8 cellular contexts compared by ENCODE assay signal in the genomic region with DNA sequence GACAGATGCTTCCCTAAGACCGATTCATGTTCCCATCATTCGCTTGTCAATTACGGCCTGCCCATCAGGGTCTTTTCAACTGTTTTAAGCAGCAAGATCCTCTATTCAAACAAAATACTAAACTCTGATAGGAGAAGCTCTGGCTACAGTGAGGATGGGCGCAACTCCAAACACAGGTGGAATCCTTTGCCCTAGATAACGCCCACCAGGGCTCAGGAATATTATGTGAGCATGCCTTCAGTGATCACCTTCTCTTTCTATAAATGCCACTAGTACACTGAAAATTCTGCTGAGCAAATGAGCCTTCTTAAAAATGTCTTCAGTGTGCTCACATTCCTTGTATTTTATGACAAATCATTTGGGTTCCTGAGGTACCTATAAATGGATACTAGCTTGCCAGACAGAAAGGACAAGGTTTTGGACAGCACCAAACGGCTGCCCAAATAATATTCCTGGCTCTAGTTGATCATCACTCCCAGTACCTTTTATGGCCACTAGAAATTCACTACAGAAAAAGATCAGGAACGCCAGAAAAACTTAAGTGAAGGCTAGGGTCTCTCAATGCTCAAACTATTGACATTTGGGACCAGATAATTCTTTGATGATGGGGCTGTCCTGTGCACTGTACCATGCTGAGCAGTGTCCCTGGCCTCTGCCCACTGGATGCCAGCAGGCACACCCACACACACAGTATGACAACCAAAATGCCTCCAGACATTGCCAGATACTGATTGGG. TPM values are rescaled to one million over a fixed set of nuclear protein-coding genes. Genes with fewer than 3 reads are reported as not detected.
A peak's percentile ranks its signal among the peaks of the same experiment; 100 is the strongest.
DNase-seq lines count a peak whose midpoint lies in the region; ATAC-seq lines count a peak whose summit lies in the region.

No MANE protein-coding gene starts in this region.

- POLR2A ChIA-PET in activated CD4-positive, alpha-beta T cell treated with anti-CD3 and anti-CD28 coated beads for 36 hours (lab: Charles Lee): interaction anchor here (1.3 kb wide), 1 partner anchor 11 kb away, joined by 3 read pairs; no protein-coding TSS in a partner anchor
- POLR2A ChIA-PET in activated CD8-positive, alpha-beta T cell treated with anti-CD3 and anti-CD28 coated beads, Interleukin-2, amount 10 ng/mL, durations not matched to agents 7 days and 5 days (lab: Charles Lee): interaction anchor here (0.8 to 4.6 kb wide), 12 partner anchors 8 to 336 kb away, joined by 3 to 56 read pairs (median 4); a partner anchor contains a TSS

- no peaks in the 10 kb centered on the region for H3K9me3 Mint-ChIP-seq in activated CD4-positive, alpha-beta T cell treated with anti-CD3 and anti-CD28 coated beads for 36 hours (ENCODE audit: low read depth)
- H3K9me3 Mint-ChIP-seq in activated CD8-positive, alpha-beta T cell treated with anti-CD3 and anti-CD28 coated beads, Interleukin-2, amount 10 ng/mL, durations not matched to agents 7 days and 5 days (ENCODE audit: insufficient read depth): no peaks in the 10 kb centered on the region
- no peaks in the 10 kb centered on the region for H3K9me3 Mint-ChIP-seq in immature natural killer cell

- peak overlapping the region; percentile 70 for H3K4me3 Mint-ChIP-seq in activated CD4-positive, alpha-beta T cell treated with anti-CD3 and anti-CD28 coated beads for 36 hours
- H3K4me3 Mint-ChIP-seq in activated CD8-positive, alpha-beta T cell treated with anti-CD3 and anti-CD28 coated beads, Interleukin-2, amount 10 ng/mL, durations not matched to agents 7 days and 5 days: peak overlapping the region; percentile 80
- H3K4me3 Mint-ChIP-seq in immature natural killer cell: peak overlapping the region; percentile 57 to 96 (median 70)

- peaks cover 90% of the 10 kb centered on the region for H3K4me1 Mint-ChIP-seq in activated CD4-positive, alpha-beta T cell treated with anti-CD3 and anti-CD28 coated beads for 36 hours
- peaks cover 87% of the 10 kb centered on the region for H3K4me1 Mint-ChIP-seq in activated CD8-positive, alpha-beta T cell treated with anti-CD3 and anti-CD28 coated beads, Interleukin-2, amount 10 ng/mL, durations not matched to agents 7 days and 5 days (ENCODE audit: low read depth)
- peaks cover 71 to 100% of the 10 kb centered on the region in 2 donors for H3K4me1 Mint-ChIP-seq in immature natural killer cell

- DNase-seq in activated CD4-positive, alpha-beta T cell treated with anti-CD3 and anti-CD28 coated beads for 36 hours: no peak
- no peak for DNase-seq in activated CD4-positive, alpha-beta T cell treated with anti-CD3 and anti-CD28 coated beads, Interleukin-2, amount 50 U/mL, for 1 hour
- no peak for DNase-seq in activated CD8-positive, alpha-beta T cell treated with anti-CD3 and anti-CD28 coated beads, Interleukin-2, amount 10 ng/mL, durations not matched to agents 7 days and 5 days
- DNase-seq in immature natural killer cell (no peak), substantia nigra (lab: John Stamatoyannopoulos, UW) (no peak), hippocampal formation (lab: John Stamatoyannopoulos, UW) (no peak)
- DNase-seq in stimulated activated CD4-positive, alpha-beta T cell treated with anti-CD3 and anti-CD28 coated beads, Interleukin-2, amount 100 ng/mL, for 48 hours: no peak

- H3K36me3 Mint-ChIP-seq in activated CD4-positive, alpha-beta T cell treated with anti-CD3 and anti-CD28 coated beads for 36 hours (ENCODE audit: low read depth): peaks cover 72% of the 10 kb centered on the region
- peaks cover 90% of the 10 kb centered on the region for H3K36me3 Mint-ChIP-seq in activated CD8-positive, alpha-beta T cell treated with anti-CD3 and anti-CD28 coated beads, Interleukin-2, amount 10 ng/mL, durations not matched to agents 7 days and 5 days (ENCODE audit: low read depth)
- H3K36me3 Mint-ChIP-seq in immature natural killer cell: peaks cover 19 to 45% (median 30%) of the 10 kb centered on the region in 3 donors

- H3K27ac ChIP-seq in substantia nigra (ENCODE audit: low read depth, low read length, poor library complexity, severe bottlenecking): peak overlapping the region; percentile 49

- no peaks in the 10 kb centered on the region for H3K27me3 Mint-ChIP-seq in activated CD4-positive, alpha-beta T cell treated with anti-CD3 and anti-CD28 coated beads for 36 hours
- no peaks in the 10 kb centered on the region for H3K27me3 Mint-ChIP-seq in activated CD8-positive, alpha-beta T cell treated with anti-CD3 and anti-CD28 coated beads, Interleukin-2, amount 10 ng/mL, durations not matched to agents 7 days and 5 days (ENCODE audit: low read depth)
- peaks cover 0 to 2% (median 0%) of the 10 kb centered on the region in 3 donors for H3K27me3 Mint-ChIP-seq in immature natural killer cell (ENCODE audit: low read depth in 3 of 3)

- intact Hi-C loops in activated CD4-positive, alpha-beta T cell treated with anti-CD3 and anti-CD28 coated beads for 36 hours (cut with DNase I, micrococcal nuclease): loop anchor here in 1 of 2 experiments (1.0 to 5.0 kb wide), 2 partner anchors 42 to 289 kb away; no protein-coding TSS in a partner anchor

- no peak for ATAC-seq in activated CD4-positive, alpha-beta T cell treated with anti-CD3 and anti-CD28 coated beads for 36 hours
- ATAC-seq in activated CD8-positive, alpha-beta T cell treated with anti-CD3 and anti-CD28 coated beads, Interleukin-2, amount 10 ng/mL, durations not matched to agents 7 days and 5 days: no peak
- no peak for ATAC-seq in GM18870 (IDR thresholded peaks at IDR 0.05; ENCODE audit: unreplicated experiment)

- H3K27ac Mint-ChIP-seq in activated CD4-positive, alpha-beta T cell treated with anti-CD3 and anti-CD28 coated beads for 36 hours: peak overlapping the region; percentile 83
- peak overlapping the region; percentile 81 for H3K27ac Mint-ChIP-seq in activated CD8-positive, alpha-beta T cell treated with anti-CD3 and anti-CD28 coated beads, Interleukin-2, amount 10 ng/mL, durations not matched to agents 7 days and 5 days
- peak overlapping the region; percentile 77 to 95 (median 92) for H3K27ac Mint-ChIP-seq in immature natural killer cell

- CTCF ChIA-PET in activated CD4-positive, alpha-beta T cell treated with anti-CD3 and anti-CD28 coated beads for 36 hours (lab: Charles Lee): interaction anchor here (0.8 to 3.9 kb wide), 22 partner anchors 14 to 364 kb away, joined by 3 to 36 read pairs (median 4); a partner anchor contains a TSS
- CTCF ChIA-PET in activated CD8-positive, alpha-beta T cell treated with anti-CD3 and anti-CD28 coated beads, Interleukin-2, amount 10 ng/mL, durations not matched to agents 7 days and 5 days (lab: Charles Lee): interaction anchor here (1.1 to 7.5 kb wide), 19 partner anchors 11 to 370 kb away, joined by 3 to 48 read pairs (median 5); no protein-coding TSS in a partner anchor

RNA-seq across cellular contexts. Expression of a gene that starts 13.1 kb away (rescaled TPM):
- 10 to 100 TPM; 41.5 to 45.6 TPM for total RNA-seq in activated CD4-positive, alpha-beta T cell treated with anti-CD3 and anti-CD28 coated beads for 36 hours
- total RNA-seq in activated CD8-positive, alpha-beta T cell treated with anti-CD3 and anti-CD28 coated beads, Interleukin-2, amount 10 ng/mL, durations not matched to agents 7 days and 5 days: 100 to 1,000 TPM; 104 to 113 TPM
- 10 to 100 TPM in 2 of 3 donors, 1 to 10 TPM in 1; 10.0 to 33.5 (median 16.2) TPM for polyA plus RNA-seq in immature natural killer cell
